1 cellular context compared by ENCODE assay signal in the genomic region with DNA sequence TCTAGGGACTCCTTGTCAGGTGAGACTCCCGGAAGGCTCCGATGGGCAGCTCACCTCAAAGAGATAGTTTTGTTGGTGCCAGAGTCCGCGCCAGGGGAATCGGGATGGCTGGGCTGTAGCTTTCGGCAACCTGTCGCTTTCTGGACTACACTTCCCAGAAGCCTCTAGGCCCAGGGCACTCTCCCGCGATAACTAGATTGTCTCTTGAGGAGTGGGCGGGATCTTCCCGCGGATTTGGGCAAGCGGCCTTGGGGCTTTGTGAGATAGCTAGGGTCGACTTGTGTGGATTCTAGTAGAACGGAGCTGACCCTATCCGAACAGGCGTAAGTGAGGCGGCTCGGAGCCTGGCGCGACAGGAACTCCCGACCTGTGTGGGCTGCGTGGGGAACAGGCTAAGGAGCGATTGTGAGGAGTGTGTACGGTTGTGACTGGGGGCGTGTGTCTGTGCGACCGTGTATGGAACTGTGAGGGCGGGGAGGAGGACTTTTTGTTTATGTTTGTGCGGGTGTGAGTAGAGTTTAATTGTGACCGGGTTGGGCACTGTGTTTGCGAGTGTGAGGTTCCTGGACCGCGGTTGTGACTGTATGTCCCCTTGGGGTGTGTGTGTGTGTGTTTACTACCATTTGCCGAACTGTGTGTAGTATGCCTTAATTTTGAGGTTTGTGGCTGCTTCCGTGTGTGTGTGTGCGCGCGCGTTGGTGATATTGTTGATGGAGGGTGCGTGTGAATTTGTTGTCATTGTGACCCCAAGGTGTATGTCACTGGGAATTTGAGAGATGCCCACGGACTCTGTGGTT.
A peak's percentile ranks its signal among the peaks of the same experiment; 100 is the strongest.
TF ChIP-seq lines count a peak whose summit lies in the region.

Gene ZNF345, plus strand, starts transcription at position 231 of the 797 bp plus-strand sequence. CDS start 25,955 bp downstream, outside the sequence.

TF ChIP-seq in K562, 482 proteins besides CTCF, POLR2A, EP300 and RAD21 (continued from another document):
- 0 out of 4 replicates have a peak, but pooled peaks of 1 of the 2 experiments have one; percentile 13 for TF ChIP-seq MNT (conservative IDR thresholded peaks at IDR 0.05)
- TF ChIP-seq ZNF445 (CRISPR knock-in tag; IDR thresholded peaks at IDR 0.05; ENCODE audit: low read depth), result no peak
- TF ChIP-seq AFF1 (IDR thresholded peaks at IDR 0.05; ENCODE audit: low read depth in 1 of 2, partially characterized antibody in 2 of 2), result peak in 1 of 2 experiments; percentile 47
- no peak for TF ChIP-seq ZNF740 (CRISPR knock-in tag; IDR thresholded peaks at IDR 0.05)
- TF ChIP-seq ZNF740 (tag; IDR thresholded peaks at IDR 0.05), result no peak
- peak; percentile 44 for TF ChIP-seq EGR1 (conservative IDR thresholded peaks at IDR 0.05)
- peak; percentile 25; the same call in 1 of the 2 replicates for TF ChIP-seq ELF4 (CRISPR knock-in tag; IDR thresholded peaks at IDR 0.05)
- no peak for TF ChIP-seq PML (IDR thresholded peaks at IDR 0.05; ENCODE audit: low read length)
- TF ChIP-seq LCOR (CRISPR knock-in tag; IDR thresholded peaks at IDR 0.05), result 0 out of 2 replicates have a peak, but pooled peaks have one; percentile 8
- TF ChIP-seq, protein P1, sequence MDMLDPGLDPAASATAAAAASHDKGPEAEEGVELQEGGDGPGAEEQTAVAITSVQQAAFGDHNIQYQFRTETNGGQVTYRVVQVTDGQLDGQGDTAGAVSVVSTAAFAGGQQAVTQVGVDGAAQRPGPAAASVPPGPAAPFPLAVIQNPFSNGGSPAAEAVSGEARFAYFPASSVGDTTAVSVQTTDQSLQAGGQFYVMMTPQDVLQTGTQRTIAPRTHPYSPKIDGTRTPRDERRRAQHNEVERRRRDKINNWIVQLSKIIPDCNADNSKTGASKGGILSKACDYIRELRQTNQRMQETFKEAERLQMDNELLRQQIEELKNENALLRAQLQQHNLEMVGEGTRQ (CRISPR knock-in tag; IDR thresholded peaks at IDR 0.05), result no peak
- TF ChIP-seq HIVEP1 (CRISPR knock-in tag; IDR thresholded peaks at IDR 0.05), result no peak
- no peak for TF ChIP-seq ZNF212 (CRISPR knock-in tag; IDR thresholded peaks at IDR 0.05)
- no peak for TF ChIP-seq FOS (IDR thresholded peaks at IDR 0.05; ENCODE audit: extremely low read depth, insufficient read length)
- no peak for TF ChIP-seq NELFE (IDR thresholded peaks at IDR 0.05; ENCODE audit: insufficient read depth, insufficient read length)
- TF ChIP-seq HMBOX1 (IDR thresholded peaks at IDR 0.05), result peak; percentile 9; the same call in 1 of the 2 replicates
- no peak for TF ChIP-seq KLF10 (CRISPR knock-in tag; IDR thresholded peaks at IDR 0.05)
- no peak for TF ChIP-seq ARNT (IDR thresholded peaks at IDR 0.05)
- TF ChIP-seq ZNF717 (CRISPR knock-in tag; IDR thresholded peaks at IDR 0.05), result no peak
- no peak for TF ChIP-seq OTX1 (CRISPR knock-in tag; IDR thresholded peaks at IDR 0.05)
- TF ChIP-seq CUX1 (CRISPR knock-in tag; IDR thresholded peaks at IDR 0.05), result no peak
- peak; percentile 35 to 37; a peak in 2 of 4 replicates for TF ChIP-seq SIX5 (IDR thresholded peaks at IDR 0.05; ENCODE audit: borderline replicate concordance in 1 of 2, insufficient read depth in 1 of 2, low read depth in 1 of 2, low read length in 2 of 2)
- TF ChIP-seq CHD2 (IDR thresholded peaks at IDR 0.05; ENCODE audit: low read depth, low read length), result peak; percentile 90
- TF ChIP-seq ZNF143 (CRISPR knock-in tag; IDR thresholded peaks at IDR 0.05), result peak; percentile 69
- TF ChIP-seq RBFOX2 (IDR thresholded peaks at IDR 0.05; ENCODE audit: low read depth, low read length), result peak; percentile 48; the same call in 1 of the 2 replicates
- TF ChIP-seq ZBTB11 (CRISPR knock-in tag; IDR thresholded peaks at IDR 0.05), result peak in 1 of 3 experiments; percentile 67; a peak in 1 of 6 replicates
- no peak for TF ChIP-seq SRSF1 (IDR thresholded peaks at IDR 0.05; ENCODE audit: low read depth, low read length)
- TF ChIP-seq PHF8 (IDR thresholded peaks at IDR 0.05; ENCODE audit: borderline replicate concordance, low read length), result peak; percentile 48; the same call in 1 of the 2 replicates
- TF ChIP-seq TGIF2 (CRISPR knock-in tag; IDR thresholded peaks at IDR 0.05), result no peak
- TF ChIP-seq, protein P2, sequence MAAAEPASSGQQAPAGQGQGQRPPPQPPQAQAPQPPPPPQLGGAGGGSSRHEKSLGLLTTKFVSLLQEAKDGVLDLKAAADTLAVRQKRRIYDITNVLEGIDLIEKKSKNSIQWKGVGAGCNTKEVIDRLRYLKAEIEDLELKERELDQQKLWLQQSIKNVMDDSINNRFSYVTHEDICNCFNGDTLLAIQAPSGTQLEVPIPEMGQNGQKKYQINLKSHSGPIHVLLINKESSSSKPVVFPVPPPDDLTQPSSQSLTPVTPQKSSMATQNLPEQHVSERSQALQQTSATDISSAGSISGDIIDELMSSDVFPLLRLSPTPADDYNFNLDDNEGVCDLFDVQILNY (CRISPR knock-in tag; IDR thresholded peaks at IDR 0.05), result no peak
- TF ChIP-seq MXI1 (IDR thresholded peaks at IDR 0.05; ENCODE audit: low read depth, low read length), result no peak
- 0 out of 2 replicates have a peak, but pooled peaks have one; percentile 21 for TF ChIP-seq ZBTB26 (CRISPR knock-in tag; IDR thresholded peaks at IDR 0.05)
TF ChIP-seq in K562: peak in this region for 16.
